25 cellular contexts compared by ENCODE assay signal in the genomic region with DNA sequence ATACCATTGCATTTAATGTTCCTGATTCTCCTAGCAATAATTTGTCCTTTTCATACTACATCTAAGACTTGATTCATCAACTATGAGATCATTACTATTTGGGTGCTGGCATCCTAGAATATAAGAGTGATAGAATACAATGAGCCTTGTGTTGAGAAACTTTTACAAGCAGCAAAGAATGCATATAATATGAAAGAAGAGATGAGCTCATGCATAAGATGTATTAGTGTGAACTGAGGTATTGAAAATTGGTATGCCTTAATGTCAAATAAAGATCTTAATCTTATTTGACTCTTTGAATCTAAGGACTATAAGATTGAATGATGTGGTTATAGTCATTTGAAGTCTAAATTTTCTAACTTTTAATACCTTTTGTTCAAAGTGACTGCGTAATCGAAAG.
DNase-seq lines count a peak whose midpoint lies in the region; ATAC-seq and TF ChIP-seq lines count a peak whose summit lies in the region.
"Had no signal": no experiment of that assay in that cellular context is flagged by ENCODE, and none has a peak within 500 bp of the region (broad histone marks: within the 10 kb centered on the region; RNA-seq: fewer than 3 reads in every experiment).

No MANE protein-coding gene starts in this region.

- TF ChIP-seq POLR2A in adrenal gland (IDR thresholded peaks at IDR 0.05) = no peak

- POLR2A ChIA-PET in HEK293 (lab: Yijun Ruan, JAX) = no interaction called here

- H3K9me3 ChIP-seq in HEK293 (ENCODE audit: control insufficient read depth, insufficient read depth, low read depth, low read length) = no peaks in the 10 kb centered on the region
- H3K9me3 ChIP-seq in adrenal gland (replicated peaks in 1 of 3) = no peaks in the 10 kb centered on the region

- intact Hi-C loops in adrenal gland (cut with DNase I) = no loop called here

- TF ChIP-seq CTCF in HEK293 (tag by site-specific recombination; IDR thresholded peaks at IDR 0.05) = no peak
- no peak for TF ChIP-seq CTCF in foreskin keratinocyte (conservative IDR thresholded peaks at IDR 0.05)
- no peak for TF ChIP-seq CTCF in adrenal gland (IDR thresholded peaks at IDR 0.05)

- H3K36me3 ChIP-seq in HEK293 (ENCODE audit: control insufficient read depth in 2 of 2, insufficient read depth in 1 of 2, low read length in 2 of 2) = no peaks in the 10 kb centered on the region
- H3K36me3 ChIP-seq in adrenal gland (replicated peaks in 1 of 2) = no peaks in the 10 kb centered on the region
- H3K36me3 ChIP-seq: heart right ventricle, neural progenitor cell had no signal

- CTCF ChIA-PET in HEK293 (lab: Yijun Ruan, JAX) = interaction anchor here (0.6 kb wide), 1 partner anchor 1523 kb away, joined by 3 read pairs; no protein-coding TSS in a partner anchor

- in situ Hi-C loops in SK-MEL-5 (cut with HindIII; ENCODE audit: low pct_unique_long_range_greater_than_20kb, low sequenced_read_pairs) = loop anchor here (25.0 kb wide), 1 partner anchor 114 kb away; no protein-coding TSS in a partner anchor

- ATAC-seq in foreskin keratinocyte = peak; percentile 60
- ATAC-seq in GM18498 (IDR thresholded peaks at IDR 0.05; ENCODE audit: unreplicated experiment) = no peak
- ATAC-seq: heart right ventricle; left colon; right cardiac atrium; stimulated activated effector memory CD8-positive, alpha-beta T cell treated with anti-CD3 and anti-CD28 coated beads, Interleukin-12 subunit alpha, Interleukin-12 subunit beta, amount 100 ng/mL, for 72 hours had no signal

- H3K4me3 ChIP-seq in HEK293 (ENCODE audit: low read depth, low read length) = no peak overlapping the region
- H3K4me3 ChIP-seq in adrenal gland = no peak overlapping the region
- H3K4me3 ChIP-seq: heart right ventricle, neural progenitor cell had no signal

- DNase-seq in SK-MEL-5 (ENCODE audit: low read depth, low spot score) = peak; percentile 90
- peak; percentile 51 to 78 for DNase-seq in foreskin keratinocyte
- DNase-seq in hypothalamus (lab: John Stamatoyannopoulos, UW) = no peak
- no peak for DNase-seq in activated T-cell treated with anti-CD3 and anti-CD28 coated beads, Interleukin-2, amount 50 U/mL, for 48 hours
- DNase-seq in adrenal gland = no peak
- DNase-seq: activated B cell treated with CpG ODN at 0.5 μM for 24 hours; activated naive CD4-positive, alpha-beta T cell treated with Interleukin-2 at 50 U/mL for 16 hours; CD4-positive, CD25-positive, alpha-beta regulatory T cell; EL; heart right ventricle; left colon; NCI-H1694 treated with DMSO at 0.1 percent for 48 hours; NCI-H2171; NCI-H524 treated with DMSO at 0.1 percent for 48 hours; right cardiac atrium; SHP77 treated with DMSO at 0.1 percent for 48 hours; stimulated activated CD4-positive, alpha-beta T cell treated with anti-CD3 and anti-CD28 coated beads, Interleukin-12 subunit alpha, Interleukin-12 subunit beta, amount 100 ng/mL, for 4 hours; stimulated activated CD4-positive, alpha-beta T cell treated with anti-CD3 and anti-CD28 coated beads, Interleukin-4, amount 100 ng/mL, for 24 hours; substantia nigra; T-helper 1 cell had no signal

- H3K4me1 ChIP-seq in HEK293 (ENCODE audit: control insufficient read depth, insufficient read depth, low read length) = no peaks in the 10 kb centered on the region
- H3K4me1 ChIP-seq in foreskin keratinocyte = peaks cover 4% of the 10 kb centered on the region
- H3K4me1 ChIP-seq in adrenal gland (replicated peaks in 1 of 2) = no peaks in the 10 kb centered on the region
- H3K4me1 ChIP-seq: heart right ventricle, neural progenitor cell had no signal

- 83 to 95% (median 89%) methylated on average over 2 of the region's 2 CpGs for WGBS in adrenal gland, 4 donors

- H3K27me3 ChIP-seq in foreskin keratinocyte (no peaks in the 10 kb centered on the region), adrenal gland (no peaks in the 10 kb centered on the region)
- H3K27me3 ChIP-seq: heart right ventricle, neural progenitor cell had no signal

- H3K27ac ChIP-seq in HEK293 (ENCODE audit: extremely low read depth, low read depth, low read length) (no peak overlapping the region), foreskin keratinocyte (no peak overlapping the region), adrenal gland (no peak overlapping the region)
- H3K27ac ChIP-seq: heart right ventricle, KMS-11, neural progenitor cell had no signal

TF ChIP-seq in HEK293, 187 proteins besides CTCF, POLR2A, EP300 and RAD21:
- TF ChIP-seq, protein P1, sequence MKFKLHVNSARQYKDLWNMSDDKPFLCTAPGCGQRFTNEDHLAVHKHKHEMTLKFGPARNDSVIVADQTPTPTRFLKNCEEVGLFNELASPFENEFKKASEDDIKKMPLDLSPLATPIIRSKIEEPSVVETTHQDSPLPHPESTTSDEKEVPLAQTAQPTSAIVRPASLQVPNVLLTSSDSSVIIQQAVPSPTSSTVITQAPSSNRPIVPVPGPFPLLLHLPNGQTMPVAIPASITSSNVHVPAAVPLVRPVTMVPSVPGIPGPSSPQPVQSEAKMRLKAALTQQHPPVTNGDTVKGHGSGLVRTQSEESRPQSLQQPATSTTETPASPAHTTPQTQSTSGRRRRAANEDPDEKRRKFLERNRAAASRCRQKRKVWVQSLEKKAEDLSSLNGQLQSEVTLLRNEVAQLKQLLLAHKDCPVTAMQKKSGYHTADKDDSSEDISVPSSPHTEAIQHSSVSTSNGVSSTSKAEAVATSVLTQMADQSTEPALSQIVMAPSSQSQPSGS (tag by site-specific recombination; IDR thresholded peaks at IDR 0.05; ENCODE audit: low read depth) = 0 out of 2 replicates have a peak, but pooled peaks have one; percentile 5
- peak; percentile 85; the same call in 1 of the 2 replicates for TF ChIP-seq HOXD13 (CRISPR knock-in tag; IDR thresholded peaks at IDR 0.05; ENCODE audit: borderline replicate concordance)
- TF ChIP-seq SCRT1 (tag by site-specific recombination; IDR thresholded peaks at IDR 0.05; ENCODE audit: borderline replicate concordance) = no peak

Comparison
In these comparisons a context has a peak if more than half of its experiments do, and no peak if none do; other contexts are left out.
1. DNase-seq: peak in SK-MEL-5 (single experiment) and foreskin keratinocyte (2 of 2); none in hypothalamus (0 of 51), activated T-cell treated with anti-CD3 and anti-CD28 coated beads, Interleukin-2, amount 50 U/mL, for 48 hours (0 of 2) and adrenal gland (0 of 7).